11 cellular contexts compared by ENCODE assay signal in the genomic region with DNA sequence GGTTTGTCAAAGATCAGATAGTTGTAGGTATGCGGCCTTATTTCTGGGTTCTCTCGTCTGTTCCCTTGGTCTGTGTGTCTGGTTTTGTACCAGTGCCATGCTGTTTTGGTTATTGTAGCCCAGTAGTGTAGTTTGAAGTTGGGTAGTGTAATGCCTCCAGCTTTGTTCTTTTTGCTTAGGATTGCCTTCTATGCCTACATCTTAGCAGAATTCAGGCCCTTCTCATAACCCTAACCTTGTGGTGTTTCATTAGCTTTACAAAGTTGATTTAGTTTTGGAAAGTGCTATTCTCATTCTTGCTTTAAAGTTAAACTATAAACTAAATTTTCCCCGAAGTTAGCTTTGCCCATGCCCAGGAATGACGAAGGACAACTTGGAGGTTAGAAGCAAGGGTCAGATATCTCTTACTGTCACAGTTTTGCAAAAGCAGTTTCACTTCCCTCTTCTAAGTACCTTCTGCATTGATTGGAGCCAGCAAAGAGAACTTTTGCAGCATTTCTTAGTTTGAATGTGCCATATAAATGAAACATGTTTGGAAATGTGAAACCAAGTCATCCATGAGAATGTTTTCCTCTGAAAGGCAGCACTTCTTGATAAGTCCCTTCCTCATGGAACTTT.
DNase-seq lines count a peak whose midpoint lies in the region; ATAC-seq and TF ChIP-seq lines count a peak whose summit lies in the region.
"Had no signal": no experiment of that assay in that cellular context is flagged by ENCODE, and none has a peak within 500 bp of the region (broad histone marks: within the 10 kb centered on the region; RNA-seq: fewer than 3 reads in every experiment).

No MANE protein-coding gene starts in this region.

- POLR2A ChIA-PET in HEK293T (lab: Yijun Ruan, JAX): no interaction called here

- DNase-seq in DMS79 treated with DMSO at 0.1 percent for 48 hours (lab: John Stamatoyannopoulos, UW) (no peak), NCI-H774 (lab: John Stamatoyannopoulos, UW) (no peak), HEK293T (ENCODE audit: extremely low spot score) (no peak)
- DNase-seq: esophagus squamous epithelium, GF-D8, left ventricle myocardium superior, NCI-H446 treated with DMSO at 0.1 percent for 48 hours had no signal

- H3K27ac Mint-ChIP-seq in stimulated activated memory B cell treated with anti-CD40 and anti-IgM and Interleukin-4, amounts not matched to agents 10 μg/mL and 1 μg/mL and 100 μg/mL, for 72 hours: peak overlapping the region; percentile 57

- H3K4me3 Mint-ChIP-seq in stimulated activated memory B cell treated with anti-CD40 and anti-IgM and Interleukin-4, amounts not matched to agents 10 μg/mL and 1 μg/mL and 100 μg/mL, for 72 hours: peak overlapping the region; percentile 18

- H3K27me3 Mint-ChIP-seq in stimulated activated memory B cell treated with anti-CD40 and anti-IgM and Interleukin-4, amounts not matched to agents 10 μg/mL and 1 μg/mL and 100 μg/mL, for 72 hours: no peaks in the 10 kb centered on the region

- CTCF ChIA-PET in HEK293T (lab: Yijun Ruan, JAX): no interaction called here

- ATAC-seq in GM19025 (IDR thresholded peaks at IDR 0.05; ENCODE audit: low read depth, unreplicated experiment) (peak; percentile 60), HG02623 (IDR thresholded peaks at IDR 0.05; ENCODE audit: unreplicated experiment) (peak; percentile 74), HG03565 (IDR thresholded peaks at IDR 0.05; ENCODE audit: unreplicated experiment) (peak; percentile 87)
- peak; percentile 84 for ATAC-seq in stimulated activated memory B cell treated with anti-CD40 and anti-IgM and Interleukin-4, amounts not matched to agents 10 μg/mL and 1 μg/mL and 100 μg/mL, for 72 hours
- ATAC-seq: left ventricle myocardium superior had no signal

- H3K36me3 Mint-ChIP-seq in stimulated activated memory B cell treated with anti-CD40 and anti-IgM and Interleukin-4, amounts not matched to agents 10 μg/mL and 1 μg/mL and 100 μg/mL, for 72 hours: no peaks in the 10 kb centered on the region

- H3K9me3 Mint-ChIP-seq in stimulated activated memory B cell treated with anti-CD40 and anti-IgM and Interleukin-4, amounts not matched to agents 10 μg/mL and 1 μg/mL and 100 μg/mL, for 72 hours: no peaks in the 10 kb centered on the region

- peaks cover 48% of the 10 kb centered on the region for H3K4me1 Mint-ChIP-seq in stimulated activated memory B cell treated with anti-CD40 and anti-IgM and Interleukin-4, amounts not matched to agents 10 μg/mL and 1 μg/mL and 100 μg/mL, for 72 hours

TF ChIP-seq in HEK293T, 16 proteins besides CTCF, POLR2A, EP300 and RAD21:
- TF ChIP-seq TARDBP (IDR thresholded peaks at IDR 0.05) (no peak), SP1 (IDR thresholded peaks at IDR 0.05) (no peak), SUZ12 (IDR thresholded peaks at IDR 0.05) (no peak), CTBP1 (IDR thresholded peaks at IDR 0.05; ENCODE audit: borderline replicate concordance) (no peak), FOXK2 (IDR thresholded peaks at IDR 0.05) (no peak), LEF1 (IDR thresholded peaks at IDR 0.05; ENCODE audit: borderline replicate concordance) (no peak), ARNT (IDR thresholded peaks at IDR 0.05) (no peak), HDGF (IDR thresholded peaks at IDR 0.05; ENCODE audit: borderline replicate concordance) (no peak), FOXM1 (IDR thresholded peaks at IDR 0.05; ENCODE audit: borderline replicate concordance) (no peak), ZNF384 (IDR thresholded peaks at IDR 0.05) (no peak)
